8 cellular contexts compared by ENCODE assay signal in the genomic region with DNA sequence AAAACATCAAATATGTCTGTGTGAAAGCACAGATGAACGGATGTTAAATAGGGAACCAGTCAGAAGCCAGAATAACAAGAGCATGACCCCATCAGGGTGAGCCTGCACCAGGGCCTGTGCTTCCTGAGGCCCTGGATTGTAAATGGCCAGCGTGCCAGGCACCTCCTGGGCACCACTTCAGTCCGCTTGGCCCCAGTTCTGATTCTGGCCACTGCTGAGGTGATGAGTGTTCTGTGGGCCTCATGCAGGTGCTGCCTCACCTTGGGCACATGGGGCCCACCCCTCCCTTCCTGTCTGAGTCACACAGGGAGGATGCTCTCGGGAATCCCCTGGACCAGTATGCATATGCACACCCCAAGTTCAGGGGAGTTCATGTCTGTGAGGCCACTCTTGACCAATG. TPM values are rescaled to one million over a fixed set of nuclear protein-coding genes. Genes with fewer than 3 reads are reported as not detected.
DNase-seq lines count a peak whose midpoint lies in the region; ATAC-seq, FAIRE-seq and TF ChIP-seq lines count a peak whose summit lies in the region.
"Not testable (repeated sequence)": the region's sequence is repeated elsewhere in the genome, so short reads cannot be mapped to it uniquely, and the experiment has no call there.

No MANE protein-coding gene starts in this region.

- not testable (repeated sequence) for TF ChIP-seq CTCF in GM06990 (IDR thresholded peaks at IDR 0.05; ENCODE audit: insufficient read depth, low read length, poor library complexity, severe bottlenecking); RWPE2 (IDR thresholded peaks at IDR 0.05; ENCODE audit: poor library complexity, severe bottlenecking); HepG2 (CRISPR knock-in tag; IDR thresholded peaks at IDR 0.05); osteoblast (IDR thresholded peaks at IDR 0.05; ENCODE audit: extremely low read depth, low read depth, low read length); type B pancreatic cell (conservative IDR thresholded peaks at IDR 0.05)

- not testable (repeated sequence) for H3K4me3 ChIP-seq in GM06990 (replicated peaks; ENCODE audit: low read depth, low read length); RWPE2 (ENCODE audit: severe bottlenecking); HepG2 (replicated peaks in 1 of 3; ENCODE audit: insufficient read depth in 1 of 3, low read depth in 2 of 3, low read length in 3 of 3); osteoblast (ENCODE audit: insufficient read depth, low read length)

- CTCF ChIA-PET in activated CD4-positive, alpha-beta memory T cell treated with anti-CD3 and anti-CD28 coated beads for 36 hours (lab: Charles Lee); HepG2 (lab: Yijun Ruan, JAX; ENCODE audit: low intra/inter-chr PET ratio, low total read pairs): not testable (repeated sequence)

- not testable (repeated sequence) for TF ChIP-seq EP300 in HepG2 (IDR thresholded peaks at IDR 0.05; ENCODE audit: low read depth in 2 of 2, low read length in 2 of 2); HepG2 (CRISPR knock-in tag; IDR thresholded peaks at IDR 0.05; ENCODE audit: borderline replicate concordance)

- in situ Hi-C loops in HepG2 (cut with HindIII; ENCODE audit: extremely low pct_ligation_motif_present, low pct_unique_long_range_greater_than_20kb) = not testable (repeated sequence)

- not testable (repeated sequence) for H3K9me3 ChIP-seq in RWPE2 (ENCODE audit: severe bottlenecking); HepG2 (ENCODE audit: low read length); osteoblast (ENCODE audit: low read depth, low read length)

- H3K9me3 Mint-ChIP-seq in activated CD4-positive, alpha-beta memory T cell treated with anti-CD3 and anti-CD28 coated beads for 36 hours = peaks cover 12% of the 10 kb centered on the region
- not testable (repeated sequence) for H3K9me3 Mint-ChIP-seq in effector memory CD8-positive, alpha-beta T cell; type B pancreatic cell

- intact Hi-C loops in activated CD4-positive, alpha-beta memory T cell treated with anti-CD3 and anti-CD28 coated beads for 36 hours (cut with micrococcal nuclease); HepG2 (cut with micrococcal nuclease; ENCODE audit: unreplicated experiment): not testable (repeated sequence)

- not testable (repeated sequence) for H3K4me3 Mint-ChIP-seq in activated CD4-positive, alpha-beta memory T cell treated with anti-CD3 and anti-CD28 coated beads for 36 hours; effector memory CD8-positive, alpha-beta T cell; type B pancreatic cell

- POLR2A ChIA-PET in activated CD4-positive, alpha-beta memory T cell treated with anti-CD3 and anti-CD28 coated beads for 36 hours (lab: Charles Lee); HepG2 (lab: Yijun Ruan, JAX): not testable (repeated sequence)

- H3K27ac Mint-ChIP-seq in activated CD4-positive, alpha-beta memory T cell treated with anti-CD3 and anti-CD28 coated beads for 36 hours; effector memory CD8-positive, alpha-beta T cell; type B pancreatic cell: not testable (repeated sequence)

- H3K4me1 ChIP-seq in RWPE2 (ENCODE audit: insufficient read depth, poor library complexity, severe bottlenecking); osteoblast (ENCODE audit: insufficient read depth, low read length): not testable (repeated sequence)
- H3K4me1 ChIP-seq in HepG2 (ENCODE audit: insufficient read depth, low read length) = peaks cover 18% of the 10 kb centered on the region; the same call in 1 of the 2 replicates

- peak; percentile 89 for ATAC-seq in RWPE2 (ENCODE audit: low read depth)
- peak; percentile 73 for ATAC-seq in effector memory CD8-positive, alpha-beta T cell (replicated peaks)
- ATAC-seq in HepG2 = not testable (repeated sequence)

- TF ChIP-seq RAD21 in HepG2 (CRISPR knock-in tag; IDR thresholded peaks at IDR 0.05) = not testable (repeated sequence)

- not testable (repeated sequence) for H3K36me3 Mint-ChIP-seq in activated CD4-positive, alpha-beta memory T cell treated with anti-CD3 and anti-CD28 coated beads for 36 hours; effector memory CD8-positive, alpha-beta T cell (ENCODE audit: insufficient read depth); type B pancreatic cell

- not testable (repeated sequence) for BruUV-seq in HepG2 (replicated peaks; lab: Mats Ljungman, UMichigan)

- DNase-seq in GM06990 (ENCODE audit: extremely low read depth, insufficient read length) (peak; percentile 49), osteoblast (ENCODE audit: insufficient read length, low spot score, missing footprints) (peak; percentile 43), type B pancreatic cell (ENCODE audit: extremely low spot score, unreplicated experiment) (peak; percentile 34)
- not testable (repeated sequence) for DNase-seq in RWPE2 (ENCODE audit: low spot score); effector memory CD8-positive, alpha-beta T cell; HepG2 (ENCODE audit: low spot score)
- DNase-seq in activated CD4-positive, alpha-beta memory T cell treated with anti-CD3 and anti-CD28 coated beads for 36 hours = peak; percentile 48
- peak; percentile 29 for DNase-seq in activated naive CD4-positive, alpha-beta T cell treated with Interleukin-2 at 50 U/mL for 16 hours

- H3K27me3 ChIP-seq in GM06990 (replicated peaks; ENCODE audit: control insufficient read depth, insufficient read depth, low read length); RWPE2 (ENCODE audit: insufficient read depth, poor library complexity, severe bottlenecking); HepG2 (ENCODE audit: control insufficient read depth in 1 of 2, insufficient read depth in 2 of 2, low read length in 2 of 2): not testable (repeated sequence)
- peaks cover 13% of the 10 kb centered on the region for H3K27me3 ChIP-seq in osteoblast (ENCODE audit: insufficient read depth, low read length)

- H3K79me2 ChIP-seq in HepG2 (ENCODE audit: insufficient read depth, low read length); osteoblast (ENCODE audit: insufficient read depth, low read length): not testable (repeated sequence)

- H3K27ac ChIP-seq in RWPE2 (ENCODE audit: poor library complexity, severe bottlenecking); HepG2 (ENCODE audit: extremely low read length, insufficient read depth, low read length); osteoblast (ENCODE audit: low read depth, low read length): not testable (repeated sequence)

- TF ChIP-seq POLR2A in HepG2 (IDR thresholded peaks at IDR 0.05; ENCODE audit: insufficient read depth in 1 of 2, low read depth in 2 of 2, low read length in 2 of 2) = not testable (repeated sequence)

- not testable (repeated sequence) for H3K4me2 ChIP-seq in HepG2 (ENCODE audit: low read depth, low read length); osteoblast (ENCODE audit: insufficient read depth, low read length)

- not testable (repeated sequence) for H3K9ac ChIP-seq in HepG2 (ENCODE audit: insufficient read depth, low read depth, low read length)

- H4K20me1 ChIP-seq in HepG2 (ENCODE audit: insufficient read depth, low read length); osteoblast (ENCODE audit: insufficient read depth, low read length): not testable (repeated sequence)

- not testable (repeated sequence) for H3K4me1 Mint-ChIP-seq in activated CD4-positive, alpha-beta memory T cell treated with anti-CD3 and anti-CD28 coated beads for 36 hours (ENCODE audit: low read depth); effector memory CD8-positive, alpha-beta T cell (ENCODE audit: low read depth in 2 of 2); type B pancreatic cell (ENCODE audit: unreplicated experiment)

- 54% methylated on average over 4 of the region's 4 CpGs for WGBS in HepG2 (ENCODE audit: low lambda C conversion rate)

- H3K36me3 ChIP-seq in GM06990 (ENCODE audit: control insufficient read depth, insufficient read depth, low read length); RWPE2 (ENCODE audit: low read depth); HepG2 (replicated peaks in 1 of 2; ENCODE audit: control insufficient read depth in 1 of 2, insufficient read depth in 2 of 2, low read length in 2 of 2); osteoblast (ENCODE audit: insufficient read depth, low read length): not testable (repeated sequence)

- H3K27me3 Mint-ChIP-seq in activated CD4-positive, alpha-beta memory T cell treated with anti-CD3 and anti-CD28 coated beads for 36 hours; effector memory CD8-positive, alpha-beta T cell; type B pancreatic cell: not testable (repeated sequence)

- H2AFZ ChIP-seq in HepG2 (ENCODE audit: low read length); osteoblast (ENCODE audit: low read length): not testable (repeated sequence)

- not testable (repeated sequence) for FAIRE-seq in HepG2 (lab: Jason Lieb, UNC)

RNA-seq across cellular contexts. Expression of a gene that starts 54.2 kb away (rescaled TPM):
- 10 to 100 TPM; 16.3 to 18.8 TPM for total RNA-seq in activated CD4-positive, alpha-beta memory T cell treated with anti-CD3 and anti-CD28 coated beads for 36 hours
- 9.9 and 12.3 TPM in 2 replicates for total RNA-seq in HepG2 (2016; rRNA removed; fragmentation: Illumina TruSeq; extraction: Trizol)
- total RNA-seq in HepG2 (2016; cell fraction: cytosol; rRNA removed; fragmentation: Illumina TruSeq; extraction: Trizol; ENCODE audit: low read depth) = 4.1 and 6.1 TPM in 2 replicates
- total RNA-seq in HepG2 (2016; cell fraction: insoluble cytoplasmic fraction; rRNA removed; fragmentation: Illumina TruSeq; extraction: Trizol) = 12.0 and 13.0 TPM in 2 replicates
- total RNA-seq in HepG2 (2016; cell fraction: membrane; rRNA removed; fragmentation: Illumina TruSeq; extraction: Trizol) = 8.6 and 11.2 TPM in 2 replicates
- 11.2 and 14.5 TPM in 2 replicates for total RNA-seq in HepG2 (2016; cell fraction: nucleus; rRNA removed; fragmentation: Illumina TruSeq; extraction: Trizol)
- 12.8 and 13.9 TPM in 2 replicates for polyA plus RNA-seq in HepG2 (2011; rRNA removed)
- 12.1 and 15.8 TPM in 2 replicates for polyA plus RNA-seq in HepG2 (2011; cell fraction: cytosol; rRNA removed)
- polyA plus RNA-seq in HepG2 (2011; cell fraction: nucleus; rRNA removed) = 21.1 and 24.9 TPM in 2 replicates
- polyA plus RNA-seq in HepG2 (2012) = 5.4 and 7.5 TPM in 2 replicates
- polyA plus RNA-seq in HepG2 (2016; cell fraction: cytosol; fragmentation: Illumina TruSeq; extraction: Trizol; ENCODE audit: low read depth) = 5.6 and 6.3 TPM in 2 replicates
- 12.3 and 13.4 TPM in 2 replicates for polyA plus RNA-seq in HepG2 (2016; cell fraction: insoluble cytoplasmic fraction; fragmentation: Illumina TruSeq; extraction: Trizol; ENCODE audit: low read depth)
- 6.8 and 8.5 TPM in 2 replicates for polyA plus RNA-seq in HepG2 (2016; cell fraction: membrane; fragmentation: Illumina TruSeq; extraction: Trizol; ENCODE audit: low read depth)
- polyA plus RNA-seq in HepG2 (2016; cell fraction: nucleus; fragmentation: Illumina TruSeq; extraction: Trizol; ENCODE audit: insufficient read depth, low read depth) = 17.5 and 18.7 TPM in 2 replicates
- polyA minus RNA-seq in HepG2 (2011; rRNA and poly(A)+ RNA removed; ENCODE audit: low replicate concordance) = 42.6 and 47.0 TPM in 2 replicates
- polyA minus RNA-seq in HepG2 (2011; cell fraction: cytosol; rRNA and poly(A)+ RNA removed) = 2.5 and 4.8 TPM in 2 replicates
- 24.3 and 26.1 TPM in 2 replicates for polyA minus RNA-seq in HepG2 (2011; cell fraction: nucleus; rRNA and poly(A)+ RNA removed)
- total RNA-seq in osteoblast = 5.6 and 6.5 TPM in 2 replicates
- total RNA-seq in type B pancreatic cell (ENCODE audit: low replicate concordance) = 19.1 and 23.6 TPM in 2 replicates
